Comparison of ENCODE assay signal across 9 cellular contexts in genomic region chr12:70849265-70849960, GRCh38.
A peak's percentile ranks its signal among the peaks of the same experiment; 100 is the strongest.
DNase-seq lines count a peak whose midpoint lies in the region; ATAC-seq and TF ChIP-seq lines count a peak whose summit lies in the region.
"Had no signal": no experiment of that assay in that cellular context is flagged by ENCODE, and none has a peak within 500 bp of the region (broad histone marks: within the 10 kb centered on the region; RNA-seq: fewer than 3 reads in every experiment).

No MANE protein-coding gene starts in this region.

- H3K9me3 Mint-ChIP-seq in endothelial cell (ENCODE audit: unreplicated experiment), result no peaks in the 10 kb centered on the region

- no peak overlapping the region for H3K4me3 Mint-ChIP-seq in endothelial cell (ENCODE audit: unreplicated experiment)

- H3K4me3 ChIP-seq in left lung, result no peak overlapping the region
- H3K4me3 ChIP-seq in gastrocnemius medialis, result no peak overlapping the region

- intact Hi-C loops in left lung (cut with DNase I), result loop anchor here in 1 of 2 donors (5.0 kb wide), 1 partner anchor 117 kb away; no protein-coding TSS in a partner anchor
- intact Hi-C loops in gastrocnemius medialis (cut with DNase I; ENCODE audit: low total_unique reads), result loop anchor here (10.0 kb wide), 1 partner anchor 115 kb away; no protein-coding TSS in a partner anchor

- peaks cover 0 to 10% of the 10 kb centered on the region in 2 donors for H3K4me1 ChIP-seq in left lung
- no peaks in the 10 kb centered on the region for H3K4me1 ChIP-seq in gastrocnemius medialis

- no peak overlapping the region for H3K27ac Mint-ChIP-seq in endothelial cell (ENCODE audit: unreplicated experiment)

- DNase-seq in Ammon's horn (ENCODE audit: low spot score) (peak; percentile 18), HCEC 1CT (peak; percentile 32), amniotic epithelial cell (ENCODE audit: low read depth) (peak; percentile 10), left lung (no peak), endothelial cell (ENCODE audit: low spot score) (no peak), NCI-H2029 (lab: John Stamatoyannopoulos, UW) (no peak), gastrocnemius medialis (no peak)
- no peak for DNase-seq in activated CD4-positive, alpha-beta T cell treated with anti-CD3 and anti-CD28 coated beads, Interleukin-2, amount 50 U/mL, for 48 hours
- DNase-seq: left ventricle myocardium superior had no signal

- TF ChIP-seq CTCF in left lung (IDR thresholded peaks at IDR 0.05) (peak; percentile 10 to 18), endothelial cell (IDR thresholded peaks at IDR 0.05; ENCODE audit: unreplicated experiment) (no peak), gastrocnemius medialis (IDR thresholded peaks at IDR 0.05 in 4 of 5, conservative IDR thresholded peaks at IDR 0.05 in 1 of 5) (peak in 1 of 5 experiments; percentile 39)

- peak; percentile 76 for ATAC-seq in left lung
- no peak for ATAC-seq in gastrocnemius medialis
- ATAC-seq: left ventricle myocardium superior had no signal

- H3K36me3 Mint-ChIP-seq in endothelial cell (ENCODE audit: low read depth, unreplicated experiment), result no peaks in the 10 kb centered on the region

- TF ChIP-seq POLR2A in gastrocnemius medialis (IDR thresholded peaks at IDR 0.05), result no peak

- H3K27me3 ChIP-seq in left lung (no peaks in the 10 kb centered on the region), gastrocnemius medialis (no peaks in the 10 kb centered on the region)

- in situ Hi-C loops in gastrocnemius medialis (cut with MboI; ENCODE audit: low sequenced_read_pairs in 4 of 4), result no loop called here

- H3K36me3 ChIP-seq in left lung (no peaks in the 10 kb centered on the region), gastrocnemius medialis (no peaks in the 10 kb centered on the region)

- no peaks in the 10 kb centered on the region for H3K4me1 Mint-ChIP-seq in endothelial cell (ENCODE audit: unreplicated experiment)

- no peak overlapping the region for H3K27ac ChIP-seq in left lung
- no peak overlapping the region for H3K27ac ChIP-seq in gastrocnemius medialis

- no peaks in the 10 kb centered on the region for H3K27me3 Mint-ChIP-seq in endothelial cell (ENCODE audit: unreplicated experiment)

- no peaks in the 10 kb centered on the region for H3K9me3 ChIP-seq in left lung
- H3K9me3 ChIP-seq in gastrocnemius medialis, result no peaks in the 10 kb centered on the region

Comparison
In these comparisons a context has a peak if more than half of its experiments do, and no peak if none do; other contexts are left out.
1. DNase-seq: peak in Ammon's horn (single experiment), HCEC 1CT (single experiment) and amniotic epithelial cell (single experiment); none in left lung (0 of 2), activated CD4-positive, alpha-beta T cell treated with anti-CD3 and anti-CD28 coated beads, Interleukin-2, amount 50 U/mL, for 48 hours (0 of 2), endothelial cell (single experiment), NCI-H2029 (single experiment) and gastrocnemius medialis (0 of 2).